8 cellular contexts compared by ENCODE assay signal in genomic region chr11:123020968-123021367, GRCh38. TPM values are rescaled to one million over a fixed set of nuclear protein-coding genes. Genes with fewer than 3 reads are reported as not detected.
DNase-seq lines count a peak whose midpoint lies in the region; ATAC-seq and TF ChIP-seq lines count a peak whose summit lies in the region.

No MANE protein-coding gene starts in this region.

- no peaks in the 10 kb centered on the region for H3K79me2 ChIP-seq in ACC112 (ENCODE audit: control insufficient read depth, insufficient read depth, low read length, unreplicated experiment)

- H3K36me3 ChIP-seq in ACC112 (ENCODE audit: insufficient read depth, low read length), result no peaks in the 10 kb centered on the region

- H3K4me1 ChIP-seq in ACC112 (ENCODE audit: control insufficient read depth, insufficient read depth, low read length, unreplicated experiment), result no peaks in the 10 kb centered on the region

- H3K9me3 Mint-ChIP-seq in glutamatergic neuron (ENCODE audit: unreplicated experiment), result peaks cover 2% of the 10 kb centered on the region

- no peak overlapping the region for H3K4me3 Mint-ChIP-seq in glutamatergic neuron (ENCODE audit: unreplicated experiment)

- ATAC-seq in HG03025 (IDR thresholded peaks at IDR 0.05; ENCODE audit: low FRiP score, unreplicated experiment) (peak; percentile 74), GM21786 (IDR thresholded peaks at IDR 0.05; ENCODE audit: unreplicated experiment) (no peak)

- no peak overlapping the region for H3K27ac Mint-ChIP-seq in glutamatergic neuron (ENCODE audit: unreplicated experiment)

- H3K4me3 ChIP-seq in ACC112 (ENCODE audit: low read depth, low read length), result no peak overlapping the region

- H3K27me3 ChIP-seq in ACC112 (ENCODE audit: insufficient read depth, low read length), result peaks cover 9% of the 10 kb centered on the region

- H3K36me3 Mint-ChIP-seq in glutamatergic neuron (ENCODE audit: unreplicated experiment), result no peaks in the 10 kb centered on the region

- H3K27me3 Mint-ChIP-seq in glutamatergic neuron (ENCODE audit: unreplicated experiment), result peaks cover 1% of the 10 kb centered on the region

- DNase-seq in GM03348 (ENCODE audit: low spot score), result peak; percentile 85
- peak; percentile 52 for DNase-seq in NCI-H748 (lab: John Stamatoyannopoulos, UW; ENCODE audit: unreplicated experiment)
- peak; percentile 4 for DNase-seq in activated T-cell treated with anti-CD3 and anti-CD28 coated beads for 4 hours
- DNase-seq in glutamatergic neuron, result peak; percentile 39
- DNase-seq in stimulated activated CD4-positive, alpha-beta T cell treated with anti-CD3 and anti-CD28 coated beads, Interleukin-4, amount 100 ng/mL, for 4 hours, result peak; percentile 15 to 18

- TF ChIP-seq CTCF in glutamatergic neuron (IDR thresholded peaks at IDR 0.05; ENCODE audit: partially characterized antibody, unreplicated experiment), result peak; percentile 39

- no peaks in the 10 kb centered on the region for H3K4me1 Mint-ChIP-seq in glutamatergic neuron (ENCODE audit: low read depth, unreplicated experiment)

- H2AFZ ChIP-seq in ACC112 (ENCODE audit: low read length, unreplicated experiment), result peak overlapping the region; percentile 2

- H3K27ac ChIP-seq in ACC112 (ENCODE audit: low read depth, low read length), result no peak overlapping the region

RNA-seq across cellular contexts. Expression of gene BSX, which starts 39.3 kb away (rescaled TPM):
- not detected for total RNA-seq in glutamatergic neuron (ENCODE audit: unreplicated experiment)

RNA-seq across cellular contexts. Expression of gene HSPA8, which starts 41.0 kb away (rescaled TPM):
- 1,228 TPM for total RNA-seq in glutamatergic neuron (ENCODE audit: unreplicated experiment)

Comparison
In these comparisons a context has a peak if more than half of its experiments do, and no peak if none do; other contexts are left out.
1. DNase-seq: peak in every context shown above with its lines; median percentile 85 in GM03348; 52 in NCI-H748; 39 in glutamatergic neuron; 16 in stimulated activated CD4-positive, alpha-beta T cell treated with anti-CD3 and anti-CD28 coated beads, Interleukin-4, amount 100 ng/mL, for 4 hours; 4 in activated T-cell treated with anti-CD3 and anti-CD28 coated beads for 4 hours.